In genomic region chr3:11470031-11470853, GRCh38 we compare ENCODE assay signal across 16 cellular contexts.
A peak's percentile ranks its signal among the peaks of the same experiment; 100 is the strongest.
DNase-seq lines count a peak whose midpoint lies in the region; ATAC-seq and TF ChIP-seq lines count a peak whose summit lies in the region.
"Had no signal": no experiment of that assay in that cellular context is flagged by ENCODE, and none has a peak within 500 bp of the region (broad histone marks: within the 10 kb centered on the region; RNA-seq: fewer than 3 reads in every experiment).

No MANE protein-coding gene starts in this region.

- no peak overlapping the region for H2AK5ac ChIP-seq in H9 (ENCODE audit: insufficient read length, low read length)
- H2AK5ac ChIP-seq in trophoblast cell (ENCODE audit: low read length) = no peak overlapping the region

- no peak overlapping the region for H3K9ac ChIP-seq in H9 (ENCODE audit: extremely low read depth, insufficient read length, low read length)
- no peak overlapping the region for H3K9ac ChIP-seq in trophoblast cell (ENCODE audit: low read length)

- H2BK120ac ChIP-seq in H9 (ENCODE audit: low read depth, low read length, poor library complexity, severe bottlenecking) (no peak overlapping the region), trophoblast cell (ENCODE audit: insufficient read depth, low read length, poor library complexity) (no peak overlapping the region)

- no peak overlapping the region for H3K56ac ChIP-seq in H9 (ENCODE audit: insufficient read length, low read depth, low read length)

- H3K4me3 Mint-ChIP-seq in H9 = no peak overlapping the region
- no peak overlapping the region for H3K4me3 Mint-ChIP-seq in CD4-positive, alpha-beta memory T cell
- H3K4me3 Mint-ChIP-seq: B cell; CD4-positive, alpha-beta T cell had no signal

- H3K79me1 ChIP-seq in H9 (ENCODE audit: insufficient read depth, low read depth, low read length, poor library complexity, severe bottlenecking) = no peaks in the 10 kb centered on the region
- H3K79me1 ChIP-seq in trophoblast cell (ENCODE audit: low read length) = no peaks in the 10 kb centered on the region

- H3K4me3 ChIP-seq in epithelial cell of esophagus (ENCODE audit: low read length) (no peak overlapping the region), trophoblast cell (ENCODE audit: low read depth, low read length) (no peak overlapping the region), HAP-1 (no peak overlapping the region)
- H3K4me3 ChIP-seq in CD4-positive, alpha-beta memory T cell (ENCODE audit: low read length in 2 of 2) = no peak overlapping the region

- H3K14ac ChIP-seq in H9 (ENCODE audit: insufficient read depth, low read length) = no peak overlapping the region
- no peak overlapping the region for H3K14ac ChIP-seq in trophoblast cell (ENCODE audit: low read length)

- H3K27ac ChIP-seq in H9 (ENCODE audit: insufficient read length, low read depth, low read length) (no peak overlapping the region), trophoblast cell (ENCODE audit: low read depth, low read length) (no peak overlapping the region)
- no peak overlapping the region for H3K27ac ChIP-seq in CD4-positive, alpha-beta memory T cell (ENCODE audit: low read depth, low read length)
- H3K27ac ChIP-seq: HL-60 had no signal

- peak overlapping the region in 2 of 3 experiments; percentile 31 to 85; a peak in 2 of 7 replicates for H3K27ac Mint-ChIP-seq in H9
- H3K27ac Mint-ChIP-seq in CD4-positive, alpha-beta memory T cell = peak overlapping the region in 1 of 7 donors; percentile 4
- H3K27ac Mint-ChIP-seq: B cell; CD4-positive, alpha-beta T cell had no signal

- H4K20me1 ChIP-seq in H9 (ENCODE audit: control insufficient read depth, insufficient read depth, insufficient read length) = peaks cover 4% of the 10 kb centered on the region

- H3K79me2 ChIP-seq in H9 (ENCODE audit: insufficient read depth, low read length) = no peaks in the 10 kb centered on the region
- H3K79me2 ChIP-seq in trophoblast cell (ENCODE audit: control insufficient read depth, insufficient read depth, low read length, poor library complexity) = no peaks in the 10 kb centered on the region

- H3K27me3 ChIP-seq in H9 (ENCODE audit: insufficient read depth, low read length) (no peaks in the 10 kb centered on the region), trophoblast cell (ENCODE audit: insufficient read depth, low read length) (no peaks in the 10 kb centered on the region), HAP-1 (ENCODE audit: low read depth) (no peaks in the 10 kb centered on the region)
- H3K27me3 ChIP-seq in CD4-positive, alpha-beta memory T cell (ENCODE audit: insufficient read depth, low read length) = no peaks in the 10 kb centered on the region

- ATAC-seq in HG03025 (IDR thresholded peaks at IDR 0.05; ENCODE audit: low FRiP score, unreplicated experiment) = no peak

- H2BK5ac ChIP-seq in H9 (ENCODE audit: insufficient read length, low read length) (no peak overlapping the region), trophoblast cell (ENCODE audit: low read depth, low read length, poor library complexity) (no peak overlapping the region)

- H3K36me3 Mint-ChIP-seq in H9 (ENCODE audit: insufficient read depth in 1 of 3, low read depth in 3 of 3) = no peaks in the 10 kb centered on the region
- H3K36me3 Mint-ChIP-seq in CD4-positive, alpha-beta memory T cell = peaks cover 22 to 28% of the 10 kb centered on the region in 2 donors

- H3K4me2 ChIP-seq in H9 (ENCODE audit: insufficient read depth, insufficient read length, low read length) = no peak overlapping the region
- no peak overlapping the region for H3K4me2 ChIP-seq in trophoblast cell (ENCODE audit: low read length)

- H4K5ac ChIP-seq in H9 (ENCODE audit: insufficient read length, low read depth, low read length) = no peak overlapping the region

- no peak overlapping the region for H2BK12ac ChIP-seq in H9 (ENCODE audit: insufficient read length, low read depth, low read length)
- no peak overlapping the region for H2BK12ac ChIP-seq in trophoblast cell (ENCODE audit: low read length)

- no peaks in the 10 kb centered on the region for H3K23me2 ChIP-seq in H9 (ENCODE audit: insufficient read length, low read depth, low read length, poor library complexity, severe bottlenecking)

- H3K9me3 ChIP-seq in H9 (ENCODE audit: control insufficient read depth, low read depth, low read length) = no peaks in the 10 kb centered on the region
- no peaks in the 10 kb centered on the region for H3K9me3 ChIP-seq in trophoblast cell (ENCODE audit: insufficient read depth, low read depth, low read length)
- H3K9me3 ChIP-seq in CD4-positive, alpha-beta memory T cell (ENCODE audit: control insufficient read depth in 1 of 2, low read length in 2 of 2) = no peaks in the 10 kb centered on the region
- no peaks in the 10 kb centered on the region for H3K9me3 ChIP-seq in HAP-1

- POLR2A ChIA-PET in CD4-positive, alpha-beta memory T cell (lab: Charles Lee; ENCODE audit: partially characterized antibody) = no interaction called here

- H4K8ac ChIP-seq in H9 (replicated peaks; ENCODE audit: insufficient read length, low read depth, low read length) (no peak overlapping the region), trophoblast cell (ENCODE audit: low read depth, low read length) (no peak overlapping the region)

- in situ Hi-C loops in HAP-1 (cut with MboI; ENCODE audit: low sequenced_read_pairs) = no loop called here

- WGBS in H9 (ENCODE audit: extremely low coverage, insufficient read length, low lambda C conversion rate) = no CpG with 5 or more reads among the region's 9 CpGs
- WGBS in trophoblast cell (ENCODE audit: extremely low coverage, insufficient coverage, insufficient read length) = no CpG with 5 or more reads among the region's 9 CpGs

- CTCF ChIA-PET in CD4-positive, alpha-beta memory T cell (lab: Charles Lee; ENCODE audit: partially characterized antibody) = no interaction called here

- no peak overlapping the region for H2AFZ ChIP-seq in H9 (ENCODE audit: low read length)
- H2AFZ ChIP-seq in trophoblast cell (ENCODE audit: insufficient read depth, low read length, poor library complexity) = no peak overlapping the region

- no peak overlapping the region for H2BK15ac ChIP-seq in H9 (ENCODE audit: low read depth, low read length)

- H3K23ac ChIP-seq in H9 (ENCODE audit: insufficient read length, low read depth, low read length) = no peak overlapping the region
- H3K23ac ChIP-seq in trophoblast cell (ENCODE audit: low read length) = no peak overlapping the region

- H4K12ac ChIP-seq in trophoblast cell (ENCODE audit: low read depth, low read length) = no peak overlapping the region

- no peaks in the 10 kb centered on the region for H3K27me3 Mint-ChIP-seq in H9 (ENCODE audit: low read depth)
- no peaks in the 10 kb centered on the region for H3K27me3 Mint-ChIP-seq in CD4-positive, alpha-beta memory T cell
- H3K27me3 Mint-ChIP-seq: B cell; CD4-positive, alpha-beta T cell had no signal

- H2BK20ac ChIP-seq in H9 (ENCODE audit: low read depth, low read length, poor library complexity, severe bottlenecking) = no peak overlapping the region

- DNase-seq in H9 = no peak
- peak; percentile 25 for DNase-seq in NCI-H69 (lab: John Stamatoyannopoulos, UW)
- peak; percentile 11 for DNase-seq in epithelial cell of esophagus (ENCODE audit: low read depth)
- DNase-seq in trophoblast cell = peak; percentile 36 to 77
- DNase-seq in CD4-positive, alpha-beta memory T cell = no peak
- DNase-seq in HAP-1 (ENCODE audit: low spot score in 2 of 2) = no peak
- DNase-seq: C1 segment of cervical spinal cord; CD4-positive, alpha-beta T cell; DMS153; DMS79 treated with DMSO at 0.1 percent for 48 hours; EL; GOT3; HCEC 1CT had no signal

- H4K91ac ChIP-seq in H9 (ENCODE audit: insufficient read length, low read depth, low read length) (no peak overlapping the region), trophoblast cell (ENCODE audit: low read depth, low read length) (no peak overlapping the region)

- H3K18ac ChIP-seq in H9 (ENCODE audit: insufficient read length, low read depth, low read length) (no peak overlapping the region), trophoblast cell (ENCODE audit: low read length) (no peak overlapping the region)

- no peak for TF ChIP-seq CTCF in H9 (conservative IDR thresholded peaks at IDR 0.05)
- no peak for TF ChIP-seq CTCF in epithelial cell of esophagus (IDR thresholded peaks at IDR 0.05; ENCODE audit: insufficient read depth, low read depth, low read length, missing control alignments)

- H3T11ph ChIP-seq in H9 (ENCODE audit: low read length) = no peak overlapping the region

- no peaks in the 10 kb centered on the region; the same call in 1 of the 2 replicates for H3K4me1 ChIP-seq in H9 (ENCODE audit: insufficient read depth, low read length)
- H3K4me1 ChIP-seq in trophoblast cell (ENCODE audit: control insufficient read depth in 1 of 2, insufficient read depth in 2 of 2, low read length in 2 of 2) = no peaks in the 10 kb centered on the region
- H3K4me1 ChIP-seq in CD4-positive, alpha-beta memory T cell (ENCODE audit: insufficient read depth, low read length) = no peaks in the 10 kb centered on the region
- H3K4me1 ChIP-seq in HAP-1 = peaks cover 11% of the 10 kb centered on the region

- H3K4ac ChIP-seq in H9 (ENCODE audit: low read depth, low read length) = no peak overlapping the region
- no peak overlapping the region for H3K4ac ChIP-seq in trophoblast cell (ENCODE audit: low read depth, low read length)

- intact Hi-C loops in CD4-positive, alpha-beta memory T cell (cut with micrococcal nuclease) = no loop called here

- H3K36me3 ChIP-seq in trophoblast cell (ENCODE audit: control insufficient read depth in 1 of 2, insufficient read depth in 2 of 2, low read length in 2 of 2) (peaks cover 0 to 3% of the 10 kb centered on the region in 2 experiments), HAP-1 (replicated peaks) (no peaks in the 10 kb centered on the region)
- no peaks in the 10 kb centered on the region for H3K36me3 ChIP-seq in CD4-positive, alpha-beta memory T cell (ENCODE audit: insufficient read depth, low read length)

- peaks cover 9 to 10% of the 10 kb centered on the region in 2 experiments for H3K4me1 Mint-ChIP-seq in H9
- H3K4me1 Mint-ChIP-seq in CD4-positive, alpha-beta memory T cell = no peaks in the 10 kb centered on the region
- H3K4me1 Mint-ChIP-seq: B cell had no signal

- no peaks in the 10 kb centered on the region for H3K9me3 Mint-ChIP-seq in H9
- no peaks in the 10 kb centered on the region for H3K9me3 Mint-ChIP-seq in CD4-positive, alpha-beta memory T cell
- H3K9me3 Mint-ChIP-seq: CD4-positive, alpha-beta T cell had no signal

Comparison
In these comparisons a context has a peak if more than half of its experiments do, and no peak if none do; other contexts are left out.
1. DNase-seq: peak in NCI-H69 (single experiment), epithelial cell of esophagus (single experiment) and trophoblast cell (2 of 2); none in H9 (single experiment), CD4-positive, alpha-beta memory T cell (0 of 5) and HAP-1 (0 of 2).